Comparison of ENCODE assay signal across 8 cellular contexts in the genomic region with DNA sequence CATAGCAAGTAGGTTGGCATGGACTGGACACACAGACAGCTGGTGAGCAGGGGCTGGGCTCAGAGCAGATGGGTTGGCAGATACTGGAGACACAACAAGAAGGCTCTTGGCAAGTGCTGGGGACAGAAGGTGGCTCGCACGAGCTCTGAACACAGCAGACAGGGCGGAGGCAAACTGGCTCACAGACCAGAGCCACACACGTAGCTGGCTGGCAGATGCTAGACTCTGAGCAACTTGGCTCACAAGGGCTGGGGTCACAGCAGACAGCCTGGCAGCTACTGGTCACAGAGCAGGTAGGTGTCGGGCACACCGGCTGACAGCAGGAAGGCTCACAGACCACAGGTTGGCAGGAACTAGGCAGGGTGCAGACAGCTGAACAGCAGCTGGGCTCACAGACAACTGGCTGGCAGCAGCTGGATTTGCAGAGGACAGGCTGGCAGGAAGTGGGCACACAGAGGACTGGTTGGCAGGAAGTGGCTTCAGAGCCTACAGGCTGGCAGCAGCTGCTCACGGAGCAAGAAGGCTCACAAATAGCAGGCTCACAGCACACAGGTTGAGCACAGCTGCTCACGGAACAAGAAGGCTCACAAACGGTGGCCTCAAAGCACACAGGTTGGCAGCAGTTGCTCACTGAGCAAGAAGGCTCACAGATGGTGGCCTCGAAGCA. TPM values are rescaled to one million over a fixed set of nuclear protein-coding genes. Genes with fewer than 3 reads are reported as not detected.
DNase-seq lines count a peak whose midpoint lies in the region; ATAC-seq lines count a peak whose summit lies in the region.

No MANE protein-coding gene starts in this region.

- H3K4me1 Mint-ChIP-seq in activated T-helper 2 cell treated with anti-CD3 and anti-CD28 coated beads, Interferon-gamma antibody, Interleukin-2, Interleukin-4, amounts not matched to agents 10 μg/mL and 5 μg/mL and 100 μg/mL, durations not matched to agents 14 hours and 24 hours and 36 hours (ENCODE audit: low read depth) = peaks cover 24% of the 10 kb centered on the region
- H3K4me1 Mint-ChIP-seq in stimulated activated memory B cell treated with anti-CD40 and anti-IgM and Interleukin-4, amounts not matched to agents 10 μg/mL and 1 μg/mL and 100 μg/mL, for 72 hours = peaks cover 36% of the 10 kb centered on the region

- no peak overlapping the region for H3K4me3 Mint-ChIP-seq in activated T-helper 2 cell treated with anti-CD3 and anti-CD28 coated beads, Interferon-gamma antibody, Interleukin-2, Interleukin-4, amounts not matched to agents 10 μg/mL and 5 μg/mL and 100 μg/mL, durations not matched to agents 14 hours and 24 hours and 36 hours (ENCODE audit: low read depth)
- peak overlapping the region; percentile 52 for H3K4me3 Mint-ChIP-seq in stimulated activated memory B cell treated with anti-CD40 and anti-IgM and Interleukin-4, amounts not matched to agents 10 μg/mL and 1 μg/mL and 100 μg/mL, for 72 hours

- DNase-seq in NCI-H69 (lab: John Stamatoyannopoulos, UW) (peak; percentile 61), medulla oblongata (ENCODE audit: extremely low spot score) (peak; percentile 24), NCI-H1436 (lab: John Stamatoyannopoulos, UW) (no peak), left lobe of liver (ENCODE audit: low spot score) (no peak), KBM-7 (no peak)
- peak; percentile 30 for DNase-seq in activated T-helper 2 cell treated with anti-CD3 and anti-CD28 coated beads, Interferon-gamma antibody, Interleukin-2, Interleukin-4, amounts not matched to agents 10 μg/mL and 5 μg/mL and 100 μg/mL, durations not matched to agents 14 hours and 24 hours and 36 hours (ENCODE audit: low spot score)

- no peaks in the 10 kb centered on the region for H3K9me3 Mint-ChIP-seq in activated T-helper 2 cell treated with anti-CD3 and anti-CD28 coated beads, Interferon-gamma antibody, Interleukin-2, Interleukin-4, amounts not matched to agents 10 μg/mL and 5 μg/mL and 100 μg/mL, durations not matched to agents 14 hours and 24 hours and 36 hours
- H3K9me3 Mint-ChIP-seq in stimulated activated memory B cell treated with anti-CD40 and anti-IgM and Interleukin-4, amounts not matched to agents 10 μg/mL and 1 μg/mL and 100 μg/mL, for 72 hours = no peaks in the 10 kb centered on the region

- ATAC-seq in GM18517 (IDR thresholded peaks at IDR 0.05; ENCODE audit: unreplicated experiment) (peak; percentile 64), left lobe of liver (no peak)
- peak; percentile 96 for ATAC-seq in stimulated activated memory B cell treated with anti-CD40 and anti-IgM and Interleukin-4, amounts not matched to agents 10 μg/mL and 1 μg/mL and 100 μg/mL, for 72 hours

- in situ Hi-C loops in KBM-7 (cut with MboI; ENCODE audit: low pct_unique_long_range_greater_than_20kb, low sequenced_read_pairs) = loop anchor here (25.0 kb wide), 1 partner anchor 396 kb away; no protein-coding TSS in a partner anchor

- H3K36me3 Mint-ChIP-seq in activated T-helper 2 cell treated with anti-CD3 and anti-CD28 coated beads, Interferon-gamma antibody, Interleukin-2, Interleukin-4, amounts not matched to agents 10 μg/mL and 5 μg/mL and 100 μg/mL, durations not matched to agents 14 hours and 24 hours and 36 hours (ENCODE audit: low read depth) = no peaks in the 10 kb centered on the region
- H3K36me3 Mint-ChIP-seq in stimulated activated memory B cell treated with anti-CD40 and anti-IgM and Interleukin-4, amounts not matched to agents 10 μg/mL and 1 μg/mL and 100 μg/mL, for 72 hours = no peaks in the 10 kb centered on the region

- H3K27me3 Mint-ChIP-seq in activated T-helper 2 cell treated with anti-CD3 and anti-CD28 coated beads, Interferon-gamma antibody, Interleukin-2, Interleukin-4, amounts not matched to agents 10 μg/mL and 5 μg/mL and 100 μg/mL, durations not matched to agents 14 hours and 24 hours and 36 hours (ENCODE audit: low read depth) = peaks cover 1% of the 10 kb centered on the region
- H3K27me3 Mint-ChIP-seq in stimulated activated memory B cell treated with anti-CD40 and anti-IgM and Interleukin-4, amounts not matched to agents 10 μg/mL and 1 μg/mL and 100 μg/mL, for 72 hours = peaks cover 6% of the 10 kb centered on the region

- intact Hi-C loops in activated T-helper 2 cell treated with anti-CD3 and anti-CD28 coated beads, Interferon-gamma antibody, Interleukin-2, Interleukin-4, amounts not matched to agents 10 μg/mL and 5 μg/mL and 100 μg/mL, durations not matched to agents 14 hours and 24 hours and 36 hours (cut with micrococcal nuclease) = no loop called here

- H3K27ac Mint-ChIP-seq in activated T-helper 2 cell treated with anti-CD3 and anti-CD28 coated beads, Interferon-gamma antibody, Interleukin-2, Interleukin-4, amounts not matched to agents 10 μg/mL and 5 μg/mL and 100 μg/mL, durations not matched to agents 14 hours and 24 hours and 36 hours = peak overlapping the region; percentile 9
- H3K27ac Mint-ChIP-seq in stimulated activated memory B cell treated with anti-CD40 and anti-IgM and Interleukin-4, amounts not matched to agents 10 μg/mL and 1 μg/mL and 100 μg/mL, for 72 hours = peak overlapping the region; percentile 95

RNA-seq across cellular contexts. Expression of a gene that starts 0.7 kb away (rescaled TPM):
- total RNA-seq in activated T-helper 2 cell treated with anti-CD3 and anti-CD28 coated beads, Interferon-gamma antibody, Interleukin-2, Interleukin-4, amounts not matched to agents 10 μg/mL and 5 μg/mL and 100 μg/mL, durations not matched to agents 14 hours and 24 hours and 36 hours = not detected in 2 replicates
- total RNA-seq in left lobe of liver = not detected

RNA-seq across cellular contexts. Expression of a gene that starts 5.7 kb away (rescaled TPM):
- total RNA-seq in activated T-helper 2 cell treated with anti-CD3 and anti-CD28 coated beads, Interferon-gamma antibody, Interleukin-2, Interleukin-4, amounts not matched to agents 10 μg/mL and 5 μg/mL and 100 μg/mL, durations not matched to agents 14 hours and 24 hours and 36 hours = not detected in 2 replicates
- total RNA-seq in left lobe of liver = not detected

RNA-seq across cellular contexts. Expression of a gene that starts 7.1 kb away (rescaled TPM):
- not detected in 2 replicates for total RNA-seq in activated T-helper 2 cell treated with anti-CD3 and anti-CD28 coated beads, Interferon-gamma antibody, Interleukin-2, Interleukin-4, amounts not matched to agents 10 μg/mL and 5 μg/mL and 100 μg/mL, durations not matched to agents 14 hours and 24 hours and 36 hours
- not detected for total RNA-seq in left lobe of liver

RNA-seq across cellular contexts. Expression of a gene that starts 32.9 kb away (rescaled TPM):
- not detected in 2 replicates for total RNA-seq in activated T-helper 2 cell treated with anti-CD3 and anti-CD28 coated beads, Interferon-gamma antibody, Interleukin-2, Interleukin-4, amounts not matched to agents 10 μg/mL and 5 μg/mL and 100 μg/mL, durations not matched to agents 14 hours and 24 hours and 36 hours
- not detected for total RNA-seq in left lobe of liver

RNA-seq across cellular contexts. Expression of a gene that starts 42.2 kb away (rescaled TPM):
- total RNA-seq in activated T-helper 2 cell treated with anti-CD3 and anti-CD28 coated beads, Interferon-gamma antibody, Interleukin-2, Interleukin-4, amounts not matched to agents 10 μg/mL and 5 μg/mL and 100 μg/mL, durations not matched to agents 14 hours and 24 hours and 36 hours = not detected in 2 replicates
- not detected for total RNA-seq in left lobe of liver

Comparison
In these comparisons a context has a peak if more than half of its experiments do, and no peak if none do; other contexts are left out.
1. DNase-seq: peak in NCI-H69 (single experiment), activated T-helper 2 cell treated with anti-CD3 and anti-CD28 coated beads, Interferon-gamma antibody, Interleukin-2, Interleukin-4, amounts not matched to agents 10 μg/mL and 5 μg/mL and 100 μg/mL, durations not matched to agents 14 hours and 24 hours and 36 hours (single experiment) and medulla oblongata (single experiment); none in NCI-H1436 (single experiment), left lobe of liver (single experiment) and KBM-7 (single experiment).